Comparison of ENCODE assay signal across 8 cellular contexts in genomic region chr13:101144808-101145419, GRCh38.
DNase-seq lines count a peak whose midpoint lies in the region; ATAC-seq, FAIRE-seq and TF ChIP-seq lines count a peak whose summit lies in the region.

No MANE protein-coding gene starts in this region.

- POLR2A ChIA-PET in K562 (lab: Yijun Ruan, JAX) = no interaction called here

- H3K9ac ChIP-seq in K562 (ENCODE audit: insufficient read depth in 1 of 2, low read depth in 2 of 2, low read length in 2 of 2) = no peak overlapping the region

- TF ChIP-seq CTCF in K562 (IDR thresholded peaks at IDR 0.05 in 2 of 3, conservative IDR thresholded peaks at IDR 0.05 in 1 of 3; ENCODE audit: insufficient read depth in 2 of 3, low read depth in 1 of 3, low read length in 3 of 3) = peak; percentile 24 to 64 (median 33); a peak in 3 of 6 replicates
- TF ChIP-seq CTCF in omental fat pad (IDR thresholded peaks at IDR 0.05) = no peak

- no peak overlapping the region for H3K4me3 ChIP-seq in K562

- H3K9me3 ChIP-seq in K562 (replicated peaks; ENCODE audit: control insufficient read depth, insufficient read depth, low read depth, low read length) = no peaks in the 10 kb centered on the region

- peak; percentile 15 for FAIRE-seq in K562 (lab: Jason Lieb, UNC)

- H3K79me2 ChIP-seq in K562 (ENCODE audit: control insufficient read depth, insufficient read depth, low read length) = no peaks in the 10 kb centered on the region

- TF ChIP-seq POLR2A in K562 (conservative IDR thresholded peaks at IDR 0.05) = no peak

- no peaks in the 10 kb centered on the region for H4K20me1 ChIP-seq in K562 (replicated peaks; ENCODE audit: control insufficient read depth, insufficient read depth, low read length)

- CTCF ChIA-PET in K562 (lab: Yijun Ruan, JAX; ENCODE audit: low intra/inter-chr PET ratio) = interaction anchor here (1.1 kb wide), 1 partner anchor 797 kb away, joined by 3 read pairs; no protein-coding TSS in a partner anchor

- no peak overlapping the region for H3K27ac ChIP-seq in K562 (ENCODE audit: extremely low read depth, low read depth, low read length)

- in situ Hi-C loops in K562 (cut with MboI) = loop anchor here (25.0 kb wide), 1 partner anchor 1417 kb away; no protein-coding TSS in a partner anchor

- no TSS peak for BruUV-seq in K562 (replicated peaks; lab: Mats Ljungman, UMichigan)

- DNase-seq in COLO668 (lab: John Stamatoyannopoulos, UW; ENCODE audit: unreplicated experiment) = peak; percentile 45
- peak; percentile 8 for DNase-seq in NCI-H446 treated with DMSO at 0.1 percent for 48 hours (lab: John Stamatoyannopoulos, UW)
- peak; percentile 12 to 47 (median 22) for DNase-seq in K562 (ENCODE audit: extremely low read depth in 1 of 4, low spot score in 3 of 4)
- peak; percentile 73 for DNase-seq in left kidney (ENCODE audit: low read depth, low spot score)
- DNase-seq in omental fat pad (ENCODE audit: low spot score) = no peak

- H3K4me2 ChIP-seq in K562 (ENCODE audit: insufficient read depth, low read length) = no peak overlapping the region

- peak; percentile 59 to 70 for TF ChIP-seq RAD21 in K562 (CRISPR knock-in tag; conservative IDR thresholded peaks at IDR 0.05 in 1 of 2, IDR thresholded peaks at IDR 0.05 in 1 of 2)

- TF ChIP-seq EP300 in K562 (IDR thresholded peaks at IDR 0.05; ENCODE audit: low read length) = no peak

- H3K27me3 ChIP-seq in K562 (ENCODE audit: control insufficient read depth in 2 of 2, insufficient read depth in 2 of 2, low read length in 2 of 2) = no peaks in the 10 kb centered on the region

- ATAC-seq in GM18511 (IDR thresholded peaks at IDR 0.05; ENCODE audit: unreplicated experiment) = peak; percentile 90
- peak; percentile 70 for ATAC-seq in HG03097 (IDR thresholded peaks at IDR 0.05; ENCODE audit: low FRiP score, unreplicated experiment)
- peak; percentile 68 for ATAC-seq in K562
- ATAC-seq in omental fat pad (ENCODE audit: low FRiP score) = no peak
- no peak for ATAC-seq in HG03520 (IDR thresholded peaks at IDR 0.05; ENCODE audit: unreplicated experiment)

- no peaks in the 10 kb centered on the region for H3K9me1 ChIP-seq in K562 (ENCODE audit: control insufficient read depth, insufficient read depth, low read length)

- H2AFZ ChIP-seq in K562 (ENCODE audit: low read depth, low read length) = no peak overlapping the region

- no peaks in the 10 kb centered on the region for H3K36me3 ChIP-seq in K562 (ENCODE audit: control insufficient read depth, insufficient read depth, low read length)

- intact Hi-C loops in K562 (cut with micrococcal nuclease) = loop anchor here (5.0 kb wide), 3 partner anchors 1412 to 1577 kb away; no protein-coding TSS in a partner anchor

- no peaks in the 10 kb centered on the region for H3K4me1 ChIP-seq in K562 (replicated peaks in 1 of 2; ENCODE audit: control insufficient read depth in 2 of 2, insufficient read depth in 2 of 2, low read length in 2 of 2)

- WGBS in K562 (ENCODE audit: insufficient coverage, low coverage, missing lambda C conversion rate) = 0% methylated on average over 7 of the region's 7 CpGs

TF ChIP-seq in K562, 482 proteins besides CTCF, POLR2A, EP300 and RAD21 (continues in another document):
- TF ChIP-seq KDM4B (IDR thresholded peaks at IDR 0.05; ENCODE audit: borderline replicate concordance in 2 of 2, low read depth in 1 of 2) (no peak), BRF1 (IDR thresholded peaks at IDR 0.05; ENCODE audit: borderline replicate concordance, extremely low read depth, insufficient read length) (no peak), ZNF143 (CRISPR knock-in tag; IDR thresholded peaks at IDR 0.05) (no peak), SMARCB1 (IDR thresholded peaks at IDR 0.05; ENCODE audit: insufficient read length, low read depth) (no peak), BCLAF1 (IDR thresholded peaks at IDR 0.05; ENCODE audit: borderline replicate concordance in 1 of 2, control insufficient read depth in 1 of 2, low read depth in 2 of 2, low read length in 1 of 2) (no peak), MIER1 (IDR thresholded peaks at IDR 0.05; ENCODE audit: low read depth) (no peak), NEUROD1 (IDR thresholded peaks at IDR 0.05; ENCODE audit: borderline replicate concordance, low read depth, low read length, partially characterized antibody) (no peak), RAD51 (IDR thresholded peaks at IDR 0.05; ENCODE audit: borderline replicate concordance, low read depth) (no peak), SIX5 (IDR thresholded peaks at IDR 0.05; ENCODE audit: borderline replicate concordance in 1 of 2, insufficient read depth in 1 of 2, low read depth in 1 of 2, low read length in 2 of 2) (no peak), ZNF408 (CRISPR knock-in tag; IDR thresholded peaks at IDR 0.05; ENCODE audit: low read depth) (no peak)
- TF ChIP-seq, protein P1, sequence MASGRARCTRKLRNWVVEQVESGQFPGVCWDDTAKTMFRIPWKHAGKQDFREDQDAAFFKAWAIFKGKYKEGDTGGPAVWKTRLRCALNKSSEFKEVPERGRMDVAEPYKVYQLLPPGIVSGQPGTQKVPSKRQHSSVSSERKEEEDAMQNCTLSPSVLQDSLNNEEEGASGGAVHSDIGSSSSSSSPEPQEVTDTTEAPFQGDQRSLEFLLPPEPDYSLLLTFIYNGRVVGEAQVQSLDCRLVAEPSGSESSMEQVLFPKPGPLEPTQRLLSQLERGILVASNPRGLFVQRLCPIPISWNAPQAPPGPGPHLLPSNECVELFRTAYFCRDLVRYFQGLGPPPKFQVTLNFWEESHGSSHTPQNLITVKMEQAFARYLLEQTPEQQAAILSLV (tag; IDR thresholded peaks at IDR 0.05) = no peak

Comparison
In these comparisons a context has a peak if more than half of its experiments do, and no peak if none do; other contexts are left out.
1. ATAC-seq: peak in GM18511 (single experiment), HG03097 (single experiment) and K562 (single experiment); none in omental fat pad (single experiment) and HG03520 (single experiment).
2. CTCF ChIP-seq: peak in K562 (3 of 3); none in omental fat pad (0 of 3).